Comparison of ENCODE assay signal across 8 cellular contexts in the genomic region with DNA sequence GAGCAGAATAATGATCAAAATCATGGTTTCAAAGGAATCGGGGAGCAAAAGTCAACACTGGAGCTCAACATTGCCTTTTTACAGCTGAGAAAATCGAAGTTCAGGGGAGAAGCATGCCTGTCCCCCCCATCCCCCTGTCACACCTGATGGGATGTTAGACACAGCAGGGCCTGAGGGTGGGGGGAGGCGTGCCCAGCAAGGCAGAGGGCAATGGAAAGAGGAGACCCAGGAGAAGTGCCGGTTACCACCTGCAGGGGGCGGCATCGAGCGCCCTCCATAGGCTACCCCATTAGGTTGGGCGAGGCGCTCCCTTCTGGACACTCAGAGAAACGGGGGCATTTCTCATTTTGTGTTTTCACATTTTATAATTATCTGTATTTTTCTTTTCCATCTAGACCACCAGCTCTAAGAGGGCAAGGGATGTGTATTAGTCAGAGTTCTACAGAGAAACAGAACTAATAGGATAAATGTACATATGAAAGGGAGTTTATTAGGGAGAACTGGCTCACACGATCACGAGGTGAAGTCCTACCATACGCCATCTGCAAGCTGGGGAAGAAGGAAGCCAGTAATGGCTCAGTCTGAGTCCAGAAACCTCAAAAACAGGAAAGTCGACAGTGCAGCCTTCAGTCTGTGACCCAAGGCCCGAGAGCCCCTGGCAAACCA.
DNase-seq lines count a peak whose midpoint lies in the region; ATAC-seq and TF ChIP-seq lines count a peak whose summit lies in the region.

No MANE protein-coding gene starts in this region.

- intact Hi-C loops in CD8-positive, alpha-beta T cell (cut with DNase I, micrococcal nuclease), result loop anchor here in 1 of 2 experiments (5.0 kb wide), 1 partner anchor 673 kb away; no protein-coding TSS in a partner anchor
- intact Hi-C loops in activated CD8-positive, alpha-beta T cell treated with anti-CD3 and anti-CD28 coated beads for 36 hours (cut with micrococcal nuclease), result no loop called here

- no peaks in the 10 kb centered on the region for H3K36me3 ChIP-seq in CD8-positive, alpha-beta T cell (ENCODE audit: insufficient read depth, low read length)

- CTCF ChIA-PET in CD8-positive, alpha-beta T cell (lab: Charles Lee), result interaction anchor here (1.1 kb wide), 1 partner anchor 21 kb away, joined by 4 read pairs; no protein-coding TSS in a partner anchor
- CTCF ChIA-PET in activated CD8-positive, alpha-beta T cell treated with anti-CD3 and anti-CD28 coated beads for 36 hours (lab: Charles Lee), result interaction anchor here (0.6 to 2.4 kb wide), 13 partner anchors 10 to 1857 kb away, joined by 3 to 23 read pairs (median 4); no protein-coding TSS in a partner anchor

- no peak overlapping the region for H3K4me3 Mint-ChIP-seq in CD8-positive, alpha-beta T cell
- H3K4me3 Mint-ChIP-seq in activated CD8-positive, alpha-beta T cell treated with anti-CD3 and anti-CD28 coated beads for 36 hours, result no peak overlapping the region

- no peaks in the 10 kb centered on the region for H3K4me1 ChIP-seq in CD8-positive, alpha-beta T cell (ENCODE audit: insufficient read depth, low read length)

- peak; percentile 57 for TF ChIP-seq CTCF in CD8-positive, alpha-beta T cell (IDR thresholded peaks at IDR 0.05)
- peak; percentile 92 for TF ChIP-seq CTCF in activated CD8-positive, alpha-beta T cell treated with anti-CD3 and anti-CD28 coated beads for 36 hours (IDR thresholded peaks at IDR 0.05)

- no peak for ATAC-seq in CD8-positive, alpha-beta T cell
- ATAC-seq in GM18511 (IDR thresholded peaks at IDR 0.05; ENCODE audit: unreplicated experiment), result peak; percentile 99
- peak; percentile 97 for ATAC-seq in HG02852 (IDR thresholded peaks at IDR 0.05; ENCODE audit: unreplicated experiment)
- peak; percentile 99 for ATAC-seq in activated CD8-positive, alpha-beta T cell treated with anti-CD3 and anti-CD28 coated beads for 36 hours

- H3K27ac ChIP-seq in CD8-positive, alpha-beta T cell (ENCODE audit: low read depth, low read length), result no peak overlapping the region

- H3K4me1 Mint-ChIP-seq in CD8-positive, alpha-beta T cell (ENCODE audit: low read depth), result no peaks in the 10 kb centered on the region
- H3K4me1 Mint-ChIP-seq in activated CD8-positive, alpha-beta T cell treated with anti-CD3 and anti-CD28 coated beads for 36 hours (ENCODE audit: low read depth), result no peaks in the 10 kb centered on the region

- DNase-seq in CD8-positive, alpha-beta T cell, result peak in 5 of 7 experiments; percentile 3 to 30 (median 18)
- DNase-seq in NCI-H146 (lab: John Stamatoyannopoulos, UW) (peak; percentile 47), germinal center (ENCODE audit: low spot score) (peak; percentile 74), NCI-H510A (lab: John Stamatoyannopoulos, UW) (no peak)
- DNase-seq in activated CD8-positive, alpha-beta T cell treated with anti-CD3 and anti-CD28 coated beads for 36 hours, result peak; percentile 79
- DNase-seq in stimulated activated CD8-positive, alpha-beta memory T cell treated with anti-CD3 and anti-CD28 coated beads, Interleukin-12 subunit alpha, Interleukin-12 subunit beta, amount 100 ng/mL, for 24 hours (ENCODE audit: extremely low read depth), result peak; percentile 11

- H3K9me3 ChIP-seq in CD8-positive, alpha-beta T cell (ENCODE audit: low read length), result no peaks in the 10 kb centered on the region

- no peaks in the 10 kb centered on the region for H3K27me3 ChIP-seq in CD8-positive, alpha-beta T cell (ENCODE audit: insufficient read depth, low read length)

- H3K9me3 Mint-ChIP-seq in CD8-positive, alpha-beta T cell, result no peaks in the 10 kb centered on the region
- no peaks in the 10 kb centered on the region for H3K9me3 Mint-ChIP-seq in activated CD8-positive, alpha-beta T cell treated with anti-CD3 and anti-CD28 coated beads for 36 hours

- no peak overlapping the region for H3K4me3 ChIP-seq in CD8-positive, alpha-beta T cell (ENCODE audit: low read depth, low read length)

- H3K36me3 Mint-ChIP-seq in CD8-positive, alpha-beta T cell, result no peaks in the 10 kb centered on the region
- no peaks in the 10 kb centered on the region for H3K36me3 Mint-ChIP-seq in activated CD8-positive, alpha-beta T cell treated with anti-CD3 and anti-CD28 coated beads for 36 hours (ENCODE audit: low read depth)

- no peak overlapping the region for H3K27ac Mint-ChIP-seq in CD8-positive, alpha-beta T cell
- no peak overlapping the region for H3K27ac Mint-ChIP-seq in activated CD8-positive, alpha-beta T cell treated with anti-CD3 and anti-CD28 coated beads for 36 hours

- no peaks in the 10 kb centered on the region for H3K27me3 Mint-ChIP-seq in CD8-positive, alpha-beta T cell (ENCODE audit: low read depth)
- peaks cover 3% of the 10 kb centered on the region for H3K27me3 Mint-ChIP-seq in activated CD8-positive, alpha-beta T cell treated with anti-CD3 and anti-CD28 coated beads for 36 hours

- POLR2A ChIA-PET in CD8-positive, alpha-beta T cell (lab: Charles Lee), result no interaction called here
- POLR2A ChIA-PET in activated CD8-positive, alpha-beta T cell treated with anti-CD3 and anti-CD28 coated beads for 36 hours (lab: Charles Lee), result no interaction called here
